ENCODE assay signal across 9 cellular contexts in the genomic region with DNA sequence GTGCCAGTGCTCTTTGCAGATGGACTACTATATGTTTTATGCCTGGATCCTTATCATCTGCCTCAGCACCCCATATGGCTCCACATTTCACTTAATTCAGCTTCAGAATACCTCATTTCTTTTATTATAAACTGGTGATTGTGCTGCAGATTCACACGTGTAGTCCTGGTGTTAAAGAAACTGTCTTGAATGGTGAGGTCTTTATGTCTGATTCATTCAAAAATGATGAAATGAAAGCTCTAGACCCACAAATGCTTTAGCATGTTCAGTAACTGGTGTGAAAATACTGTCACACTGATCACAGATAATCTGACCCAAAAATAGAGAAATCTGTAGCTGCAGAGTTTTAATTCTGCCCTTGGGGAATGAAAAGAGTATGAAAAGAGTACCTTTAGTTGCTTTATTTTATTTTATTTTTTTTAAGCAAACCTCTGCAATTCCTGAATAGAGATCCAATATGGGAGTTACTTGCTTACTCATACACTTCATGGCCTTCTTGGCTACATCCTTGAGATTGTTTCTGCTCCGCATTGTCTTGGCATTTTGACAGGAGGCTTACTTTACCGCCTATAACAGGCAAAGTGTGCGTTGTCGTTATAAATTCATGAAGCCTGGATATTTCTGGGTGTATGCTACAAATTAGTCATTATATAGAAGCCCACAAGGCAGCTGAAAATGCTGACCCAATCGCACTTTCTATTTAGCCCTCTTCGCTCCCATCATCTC. TPM values are rescaled to one million over a fixed set of nuclear protein-coding genes. Genes with fewer than 3 reads are reported as not detected.
DNase-seq lines count a peak whose midpoint lies in the region; ATAC-seq lines count a peak whose summit lies in the region.
"Had no signal": no experiment of that assay in that cellular context is flagged by ENCODE, and none has a peak within 500 bp of the region (broad histone marks: within the 10 kb centered on the region; RNA-seq: fewer than 3 reads in every experiment).

No MANE protein-coding gene starts in this region.

- CTCF ChIA-PET in T-cell (lab: Charles Lee) = interaction anchor here (0.6 kb wide), 2 partner anchors 1837 to 1907 kb away, joined by 3 read pairs; no protein-coding TSS in a partner anchor

- DNase-seq in H4 (ENCODE audit: low spot score) = peak; percentile 48
- DNase-seq in T-cell = no peak
- DNase-seq in fibroblast of peridontal ligament (ENCODE audit: extremely low read depth) = peak; percentile 72
- peak; percentile 83 for DNase-seq in skeletal muscle cell (ENCODE audit: low read depth)
- DNase-seq in NCI-H345 treated with DMSO at 0.1 percent for 48 hours (lab: John Stamatoyannopoulos, UW; ENCODE audit: unreplicated experiment) = no peak
- DNase-seq in NK-92 (lab: John Stamatoyannopoulos, UW; ENCODE audit: unreplicated experiment) = no peak
- DNase-seq in central memory CD4-positive, alpha-beta T cell = no peak
- DNase-seq: NCI-H2029 had no signal

- peaks cover 13% of the 10 kb centered on the region for H3K36me3 Mint-ChIP-seq in T-cell

- ATAC-seq in T-cell (replicated peaks in 1 of 4) (no peak), GM21515 (IDR thresholded peaks at IDR 0.05; ENCODE audit: unreplicated experiment) (no peak)

- no peaks in the 10 kb centered on the region for H3K9me3 Mint-ChIP-seq in T-cell

- H3K4me3 Mint-ChIP-seq in T-cell = peak overlapping the region; percentile 96 to 99 (median 98)

- peaks cover 48 to 64% (median 61%) of the 10 kb centered on the region in 3 donors for H3K4me1 Mint-ChIP-seq in T-cell

- H3K27ac Mint-ChIP-seq in T-cell = no peak overlapping the region

- POLR2A ChIA-PET in T-cell (lab: Charles Lee) = interaction anchor here in 1 of 2 donors (0.6 kb wide), 1 partner anchor 711 kb away, joined by 3 read pairs; no protein-coding TSS in a partner anchor

- H3K27me3 Mint-ChIP-seq in T-cell = peaks cover 0 to 2% of the 10 kb centered on the region in 2 donors

- peak overlapping the region; percentile 83 for H3K4me3 ChIP-seq in skeletal muscle cell (ENCODE audit: low read depth, low read length)

RNA-seq across cellular contexts. Expression of a gene that starts 2.7 kb away (rescaled TPM):
- 9.2 and 14.3 TPM in 2 replicates for total RNA-seq in H4 (2014; rRNA removed; shearing (Covaris generic))
- 10 to 100 TPM; 14.6 to 22.8 (median 16.8) TPM for total RNA-seq in T-cell

Comparison
In these comparisons a context has a peak if more than half of its experiments do, and no peak if none do; other contexts are left out.
1. DNase-seq: peak in H4 (single experiment), fibroblast of peridontal ligament (single experiment) and skeletal muscle cell (single experiment); none in T-cell (0 of 34), NCI-H345 treated with DMSO at 0.1 percent for 48 hours (single experiment), NK-92 (single experiment) and central memory CD4-positive, alpha-beta T cell (single experiment).